Comparison of ENCODE assay signal across 20 cellular contexts in the genomic region with DNA sequence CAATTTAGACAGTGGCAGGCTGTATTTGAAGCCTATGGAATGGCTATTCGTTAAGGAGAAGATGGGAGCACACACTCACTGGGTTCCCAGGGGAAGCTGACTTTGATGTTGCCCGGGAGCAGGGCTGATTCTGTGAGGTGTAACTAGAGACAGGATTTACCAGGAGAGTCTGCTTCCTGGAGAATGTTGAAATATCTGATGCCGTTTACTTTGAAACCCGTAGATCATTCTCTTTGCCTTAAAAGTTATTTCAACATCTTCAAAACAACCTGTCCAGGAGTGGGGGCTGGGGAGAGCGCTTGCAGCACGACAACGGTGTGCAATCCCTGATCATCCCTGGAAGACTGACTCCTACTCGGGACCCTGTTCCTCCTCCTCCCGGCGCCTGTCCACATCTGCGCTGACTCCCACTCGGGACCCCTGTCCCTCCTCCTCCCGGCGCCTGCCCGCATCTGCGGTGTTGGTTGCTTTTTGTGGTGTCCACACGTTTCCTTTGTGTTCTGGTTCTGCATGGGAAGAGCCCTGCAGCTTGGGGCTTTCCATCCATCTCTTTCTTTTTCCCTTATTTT. TPM values are rescaled to one million over a fixed set of nuclear protein-coding genes. Genes with fewer than 3 reads are reported as not detected.
A peak's percentile ranks its signal among the peaks of the same experiment; 100 is the strongest.
DNase-seq lines count a peak whose midpoint lies in the region; ATAC-seq and TF ChIP-seq lines count a peak whose summit lies in the region.
"Had no signal": no experiment of that assay in that cellular context is flagged by ENCODE, and none has a peak within 500 bp of the region (broad histone marks: within the 10 kb centered on the region; RNA-seq: fewer than 3 reads in every experiment).

No MANE protein-coding gene starts in this region.

- no peak overlapping the region for H4K91ac ChIP-seq in neuronal stem cell (ENCODE audit: low read depth, low read length, poor library complexity)

- intact Hi-C loops in lower lobe of right lung (cut with DNase I): no loop called here
- intact Hi-C loops in heart right ventricle (cut with DNase I): no loop called here

- TF ChIP-seq CTCF in fibroblast of villous mesenchyme (IDR thresholded peaks at IDR 0.05; ENCODE audit: insufficient read depth, low read depth, low read length) (no peak), lower lobe of right lung (IDR thresholded peaks at IDR 0.05) (no peak), heart right ventricle (IDR thresholded peaks at IDR 0.05) (no peak)

- H4K8ac ChIP-seq in neuronal stem cell (ENCODE audit: low read depth, low read length): no peak overlapping the region

- H3K4me3 ChIP-seq in H7 (ENCODE audit: insufficient read depth, low read depth, low read length) (no peak overlapping the region), fibroblast of villous mesenchyme (ENCODE audit: low read depth, low read length) (no peak overlapping the region), neuronal stem cell (ENCODE audit: low read length in 2 of 2) (no peak overlapping the region), lower lobe of right lung (no peak overlapping the region), heart right ventricle (no peak overlapping the region)
- H3K4me3 ChIP-seq: HAP-1 had no signal

- H3K36me3 ChIP-seq in H7 (replicated peaks; ENCODE audit: control insufficient read depth, insufficient read depth, low read length) (peaks cover 7% of the 10 kb centered on the region), neuronal stem cell (replicated peaks in 1 of 2; ENCODE audit: control insufficient read depth in 2 of 2, insufficient read depth in 2 of 2, low read length in 2 of 2) (peaks cover 7 to 18% of the 10 kb centered on the region in 2 donors), lower lobe of right lung (peaks cover 24% of the 10 kb centered on the region), heart right ventricle (peaks cover 0 to 48% (median 0%) of the 10 kb centered on the region in 9 donors)
- H3K36me3 ChIP-seq: BE2C had no signal

- H3K9me3 ChIP-seq in neuronal stem cell (replicated peaks in 1 of 2; ENCODE audit: control insufficient read depth in 2 of 2, insufficient read depth in 1 of 2, low read depth in 1 of 2, low read length in 2 of 2) (no peaks in the 10 kb centered on the region), lower lobe of right lung (no peaks in the 10 kb centered on the region), heart right ventricle (no peaks in the 10 kb centered on the region)
- H3K9me3 ChIP-seq: BE2C, HAP-1 had no signal

- no peaks in the 10 kb centered on the region for H3K27me3 ChIP-seq in H7 (ENCODE audit: control insufficient read depth, insufficient read depth, low read length)
- H3K27me3 ChIP-seq in neuronal stem cell (ENCODE audit: control insufficient read depth in 3 of 3, insufficient read depth in 3 of 3, low read depth in 1 of 3, low read length in 3 of 3): no peaks in the 10 kb centered on the region
- no peaks in the 10 kb centered on the region for H3K27me3 ChIP-seq in lower lobe of right lung (ENCODE audit: low read depth)
- no peaks in the 10 kb centered on the region for H3K27me3 ChIP-seq in heart right ventricle
- H3K27me3 ChIP-seq: BE2C had no signal

- no peak overlapping the region for H3K4ac ChIP-seq in neuronal stem cell (ENCODE audit: low read length)

- peak; percentile 35 for DNase-seq in H7
- DNase-seq in amniotic epithelial cell (ENCODE audit: low read depth): peak; percentile 68
- peak; percentile 17 for DNase-seq in fibroblast of villous mesenchyme (ENCODE audit: low read depth)
- no peak for DNase-seq in neuronal stem cell (ENCODE audit: low spot score)
- DNase-seq in lower lobe of right lung: no peak
- no peak for DNase-seq in heart right ventricle
- DNase-seq in NCI-H128 (lab: John Stamatoyannopoulos, UW; ENCODE audit: unreplicated experiment): no peak
- DNase-seq in NCI-H226: no peak
- DNase-seq: BE2C; CD4-positive, alpha-beta T cell; COR-L47; DMS79 treated with DMSO at 0.1 percent for 48 hours; Karpas-422; NCI-H1417 treated with DMSO at 0.1 percent for 48 hours; NCI-H187; NCI-H446 treated with DMSO at 0.1 percent for 48 hours; NCI-H526 treated with DMSO at 0.1 percent for 48 hours; OCI-M1; SHP77 had no signal

- H3K4me2 ChIP-seq in neuronal stem cell (ENCODE audit: insufficient read depth, low read length, poor library complexity, severe bottlenecking): no peak overlapping the region

- peaks cover 2% of the 10 kb centered on the region for H3K79me1 ChIP-seq in neuronal stem cell (ENCODE audit: low read depth, low read length)

- H2BK12ac ChIP-seq in neuronal stem cell (ENCODE audit: low read length): no peak overlapping the region

- no peak overlapping the region for H2AK5ac ChIP-seq in neuronal stem cell (ENCODE audit: low read depth, low read length)

- H3K23ac ChIP-seq in neuronal stem cell (ENCODE audit: low read depth, low read length, poor library complexity): no peak overlapping the region

- no peak overlapping the region for H3K14ac ChIP-seq in neuronal stem cell (ENCODE audit: low read length)

- peak overlapping the region; percentile 63 for H3K18ac ChIP-seq in neuronal stem cell (ENCODE audit: low read length)

- H2BK120ac ChIP-seq in neuronal stem cell (ENCODE audit: low read depth, low read length): no peak overlapping the region

- WGBS in neuronal stem cell (ENCODE audit: extremely low coverage in 2 of 2, insufficient read length in 2 of 2, insufficient replicate concordance in 1 of 2), 2 donors: no CpG with 5 or more reads among the region's 17 CpGs
- 88% methylated on average over 17 of the region's 17 CpGs for WGBS in heart right ventricle, 2 donors

- H2BK5ac ChIP-seq in neuronal stem cell (ENCODE audit: low read length): no peak overlapping the region

- peaks cover 0 to 7% of the 10 kb centered on the region in 2 donors for H3K4me1 ChIP-seq in neuronal stem cell (ENCODE audit: control insufficient read depth in 2 of 2, insufficient read depth in 1 of 2, low read depth in 1 of 2, low read length in 2 of 2)
- H3K4me1 ChIP-seq in lower lobe of right lung: no peaks in the 10 kb centered on the region
- H3K4me1 ChIP-seq in heart right ventricle: no peaks in the 10 kb centered on the region
- H3K4me1 ChIP-seq: BE2C, HAP-1 had no signal

- H3K9ac ChIP-seq in neuronal stem cell (ENCODE audit: low read depth, low read length, poor library complexity): no peak overlapping the region

- H3K27ac ChIP-seq in neuronal stem cell (replicated peaks; ENCODE audit: low read length): no peak overlapping the region
- H3K27ac ChIP-seq in lower lobe of right lung: no peak overlapping the region
- H3K27ac ChIP-seq in heart right ventricle: no peak overlapping the region

- H2BK15ac ChIP-seq in neuronal stem cell (ENCODE audit: low read length): no peak overlapping the region

- no peak overlapping the region for H2AFZ ChIP-seq in neuronal stem cell (ENCODE audit: low read length)

- no peak for ATAC-seq in lower lobe of right lung
- ATAC-seq in heart right ventricle: no peak

RNA-seq across cellular contexts. Expression of gene TMEM132B, which starts 48.3 kb away (rescaled TPM):
- total RNA-seq in H7 (2014; rRNA removed; shearing (Covaris generic)): 25.3 and 28.5 TPM in 2 replicates
- 5.5 and 10.4 TPM in 2 replicates for total RNA-seq in fibroblast of villous mesenchyme
- 24.9 TPM for polyA plus RNA-seq in neuronal stem cell (2013, experiment 1 of 2)
- polyA plus RNA-seq in neuronal stem cell (2013, experiment 2 of 2): 26.0 TPM
- total RNA-seq in lower lobe of right lung: 0.09 TPM
- total RNA-seq in heart right ventricle: 10 to 100 TPM in 1 of 10 donors, 1 to 10 TPM in 7, under 1 TPM in 2; 0.11 to 10.7 (median 2.6) TPM
- under 1 TPM; 0.13 to 0.37 TPM for polyA plus RNA-seq in heart right ventricle
- total RNA-seq: CD4-positive, alpha-beta T cell had no signal

Comparison
In these comparisons a context has a peak if more than half of its experiments do, and no peak if none do; other contexts are left out.
1. DNase-seq: peak in H7 (single experiment), amniotic epithelial cell (single experiment) and fibroblast of villous mesenchyme (single experiment); none in neuronal stem cell (single experiment), lower lobe of right lung (single experiment), heart right ventricle (0 of 2), NCI-H128 (single experiment) and NCI-H226 (single experiment).